Comparison of ENCODE assay signal across 19 cellular contexts in the genomic region with DNA sequence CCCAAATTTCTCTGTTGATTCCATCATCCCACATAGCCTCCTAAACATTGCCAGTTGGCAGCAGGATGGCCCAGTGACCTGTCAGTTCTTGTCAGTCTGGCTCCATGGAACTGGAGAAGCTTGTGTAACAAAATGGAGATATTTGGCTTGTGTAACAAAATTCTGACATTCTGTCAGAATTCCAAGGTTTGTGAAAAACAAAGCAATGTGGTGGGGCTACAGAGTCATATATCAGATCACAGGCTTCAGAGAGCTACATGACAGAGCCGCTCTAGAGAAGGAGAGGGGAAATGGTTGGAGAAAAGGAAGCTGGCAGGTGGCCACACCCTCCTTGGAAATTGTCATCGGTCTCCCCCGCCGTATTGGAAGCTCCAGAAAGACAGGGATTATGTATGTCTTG.
DNase-seq lines count a peak whose midpoint lies in the region; ATAC-seq lines count a peak whose summit lies in the region.
"Had no signal": no experiment of that assay in that cellular context is flagged by ENCODE, and none has a peak within 500 bp of the region (broad histone marks: within the 10 kb centered on the region; RNA-seq: fewer than 3 reads in every experiment).

No MANE protein-coding gene starts in this region.

- ATAC-seq in GM21447 (IDR thresholded peaks at IDR 0.05; ENCODE audit: unreplicated experiment) (no peak), GM21526 (IDR thresholded peaks at IDR 0.05; ENCODE audit: low FRiP score, unreplicated experiment) (no peak)

- peak overlapping the region; percentile 99 for H3K27ac ChIP-seq in cingulate gyrus (ENCODE audit: low read depth, low read length)
- peak overlapping the region; percentile 99 for H3K27ac ChIP-seq in substantia nigra (ENCODE audit: low read depth, low read length, poor library complexity, severe bottlenecking)
- H3K27ac ChIP-seq: BLaER1, GM23248 had no signal

- peak; percentile 16 for DNase-seq in NCI-H1694 (lab: John Stamatoyannopoulos, UW)
- peak; percentile 11 for DNase-seq in amniotic epithelial cell (ENCODE audit: low read depth)
- DNase-seq in substantia nigra (lab: John Stamatoyannopoulos, UW): peak in 1 of 49 donors; percentile 24
- DNase-seq in dedifferentiated amniotic fluid mesenchymal stem cell (ENCODE audit: extremely low spot score): no peak
- DNase-seq: CD4-positive, alpha-beta T cell; GM23248; H7; KBM-7; MG63; NCI-H2081 treated with DMSO at 0.1 percent for 48 hours; NCI-H2171; NCI-H226; NCI-H524; NCI-H748 treated with DMSO at 0.1 percent for 48 hours; SK-N-SH had no signal
